In genomic region chr17:76202516-76202915, GRCh38 we compare ENCODE assay signal across 1 cellular context.
TF ChIP-seq lines count a peak whose summit lies in the region.

No MANE protein-coding gene starts in this region.

TF ChIP-seq in SK-N-SH, 30 proteins besides CTCF, POLR2A, EP300 and RAD21 (continued from another document):
- TF ChIP-seq PBX3 (IDR thresholded peaks at IDR 0.05) = no peak
- no peak for TF ChIP-seq TCF12 (IDR thresholded peaks at IDR 0.05)
- TF ChIP-seq EZH2phosphoT487 (IDR thresholded peaks at IDR 0.05; ENCODE audit: borderline replicate concordance, low read depth) = no peak
- no peak for TF ChIP-seq GABPA (IDR thresholded peaks at IDR 0.05; ENCODE audit: low read depth)
- TF ChIP-seq FOSL2 (IDR thresholded peaks at IDR 0.05; ENCODE audit: borderline replicate concordance, low read depth) = no peak
- TF ChIP-seq SIN3A (IDR thresholded peaks at IDR 0.05; ENCODE audit: borderline replicate concordance, low read depth, low read length) = no peak
- TF ChIP-seq IRF3 (IDR thresholded peaks at IDR 0.05; ENCODE audit: low read depth, low read length) = no peak
- no peak for TF ChIP-seq USF1 (IDR thresholded peaks at IDR 0.05; ENCODE audit: borderline replicate concordance, low read depth)
- TF ChIP-seq SMC3 (IDR thresholded peaks at IDR 0.05; ENCODE audit: low read depth, low read length) = no peak
- no peak for TF ChIP-seq NFIC (IDR thresholded peaks at IDR 0.05; ENCODE audit: borderline replicate concordance)
- TF ChIP-seq MXI1 (IDR thresholded peaks at IDR 0.05; ENCODE audit: low read depth, low read length) = no peak
- no peak for TF ChIP-seq POLR2AphosphoS5 (IDR thresholded peaks at IDR 0.05; ENCODE audit: low read depth, low read length)
- TF ChIP-seq FOXM1 (IDR thresholded peaks at IDR 0.05; ENCODE audit: low read depth) = no peak
